6 cellular contexts compared by ENCODE assay signal in genomic region chr10:100968839-100969174, GRCh38. TPM values are rescaled to one million over a fixed set of nuclear protein-coding genes. Genes with fewer than 3 reads are reported as not detected.
DNase-seq lines count a peak whose midpoint lies in the region; ATAC-seq, FAIRE-seq and TF ChIP-seq lines count a peak whose summit lies in the region.

No MANE protein-coding gene starts in this region.

- no peak overlapping the region for H2BK20ac ChIP-seq in H1 (ENCODE audit: low read length)

- 0 out of 2 replicates have a peak overlapping the region, but pooled peaks have one; percentile 62 for H4K8ac ChIP-seq in H1 (ENCODE audit: extremely low read depth, insufficient read depth, low read length)

- TF ChIP-seq RAD21 in H1 (IDR thresholded peaks at IDR 0.05 in 1 of 2, conservative IDR thresholded peaks at IDR 0.05 in 1 of 2; ENCODE audit: low read depth in 2 of 2, low read length in 2 of 2): no peak

- peak; percentile 14 for ATAC-seq in sciatic nerve

- no peak overlapping the region for H3K14ac ChIP-seq in H1 (ENCODE audit: insufficient read length)

- H3K4ac ChIP-seq in H1 (replicated peaks; ENCODE audit: insufficient read length, low read depth, low read length): peak overlapping the region; percentile 17

- H3K9me3 ChIP-seq in H1 (ENCODE audit: insufficient read depth in 2 of 2, low read depth in 1 of 2, low read length in 1 of 2): no peaks in the 10 kb centered on the region

- H3K56ac ChIP-seq in H1 (replicated peaks; ENCODE audit: insufficient read length, low read depth, low read length): no peak overlapping the region

- no peak overlapping the region for H4K5ac ChIP-seq in H1 (ENCODE audit: insufficient read length, low read depth, low read length)

- POLR2A ChIA-PET in H1 (lab: Charles Lee; ENCODE audit: partially characterized antibody): interaction anchor here (1.2 to 6.0 kb wide), 6 partner anchors 8 to 54 kb away, joined by 3 to 38 read pairs (median 4); no protein-coding TSS in a partner anchor

- CTCF ChIA-PET in H1 (lab: Charles Lee; ENCODE audit: partially characterized antibody): interaction anchor here (0.6 to 5.4 kb wide), 21 partner anchors 8 to 773 kb away, joined by 3 to 32 read pairs (median 4); partner anchors contain the start of genes MRPL43 and TWNK

- peaks cover 9% of the 10 kb centered on the region for H3K23me2 ChIP-seq in H1 (ENCODE audit: low read depth, low read length)

- H3K9ac ChIP-seq in KMS-11: no peak overlapping the region
- no peak overlapping the region; a peak in 1 of 7 replicates for H3K9ac ChIP-seq in H1 (replicated peaks in 1 of 4; ENCODE audit: extremely low read depth in 1 of 4, low read depth in 3 of 4, low read length in 3 of 4)

- H3K18ac ChIP-seq in H1 (ENCODE audit: extremely low read depth, low read length): peak overlapping the region; percentile 94

- no peak overlapping the region for H2BK120ac ChIP-seq in H1 (replicated peaks; ENCODE audit: low read depth, low read length)

- H3K4me3 ChIP-seq in KMS-11 (IDR thresholded peaks at IDR 0.05; ENCODE audit: insufficient read depth, low read depth, low read length): no peak overlapping the region
- peak overlapping the region; percentile 64 to 97 (median 69) for H3K4me3 ChIP-seq in H1 (ENCODE audit: extremely low read depth in 1 of 4, insufficient read depth in 2 of 4, low read depth in 3 of 4, low read length in 4 of 4)

- no peak for TF ChIP-seq POLR2A in H1 (IDR thresholded peaks at IDR 0.05; ENCODE audit: control extremely low read depth in 1 of 2, low read depth in 2 of 2, low read length in 2 of 2)

- H2AK5ac ChIP-seq in H1 (ENCODE audit: low read depth, low read length): no peak overlapping the region

- no peak overlapping the region for H2BK15ac ChIP-seq in H1 (ENCODE audit: low read length)

- no peaks in the 10 kb centered on the region for H3K79me1 ChIP-seq in H1 (ENCODE audit: low read depth, low read length)

- no peak for TF ChIP-seq EP300 in H1 (IDR thresholded peaks at IDR 0.05; ENCODE audit: borderline replicate concordance in 1 of 2, low read depth in 2 of 2, low read length in 2 of 2)

- H3K4me1 ChIP-seq in KMS-11 (ENCODE audit: low read depth, poor library complexity, severe bottlenecking): peaks cover 8% of the 10 kb centered on the region
- peaks cover 7 to 19% (median 10%) of the 10 kb centered on the region in 4 experiments for H3K4me1 ChIP-seq in H1 (replicated peaks in 1 of 4; ENCODE audit: control insufficient read depth in 3 of 4, insufficient read depth in 4 of 4, low read length in 3 of 4)

- H3K27ac ChIP-seq in KMS-11 (no peak overlapping the region), H1 (ENCODE audit: low read depth, low read length) (no peak overlapping the region)

- TF ChIP-seq CTCF in KMS-11 (conservative IDR thresholded peaks at IDR 0.05; ENCODE audit: low read depth, low read length) (no peak; the same call in 1 of the 2 replicates), H1 (IDR thresholded peaks at IDR 0.05; ENCODE audit: control extremely low read depth in 1 of 3, insufficient read depth in 1 of 3, low read depth in 1 of 3, low read length in 3 of 3) (no peak)

- no peak overlapping the region for H3K23ac ChIP-seq in H1 (ENCODE audit: insufficient read length)

- no peaks in the 10 kb centered on the region for H4K20me1 ChIP-seq in KMS-11 (ENCODE audit: insufficient read depth)
- H4K20me1 ChIP-seq in H1 (replicated peaks in 1 of 2; ENCODE audit: control insufficient read depth in 1 of 2, insufficient read depth in 2 of 2, low read length in 2 of 2): peaks cover 0 to 5% of the 10 kb centered on the region in 2 experiments

- H3K27me3 ChIP-seq in KMS-11 (ENCODE audit: insufficient read depth, low read depth) (no peaks in the 10 kb centered on the region), H1 (replicated peaks in 1 of 4; ENCODE audit: control insufficient read depth in 3 of 4, extremely low read depth in 1 of 4, insufficient read depth in 3 of 4, low read length in 3 of 4) (peaks cover 0 to 3% (median 1%) of the 10 kb centered on the region in 4 experiments; a peak in 1 of 7 replicates)

- H3K79me2 ChIP-seq in KMS-11 (ENCODE audit: insufficient read depth, low read depth): no peaks in the 10 kb centered on the region
- H3K79me2 ChIP-seq in H1 (ENCODE audit: control insufficient read depth in 1 of 2, insufficient read depth in 2 of 2, low read length in 2 of 2): no peaks in the 10 kb centered on the region

- DNase-seq in H1 (ENCODE audit: low read depth in 1 of 2, low spot score in 2 of 2): no peak
- DNase-seq in sciatic nerve (ENCODE audit: low spot score): no peak
- DNase-seq in iPS-NIHi7 (ENCODE audit: extremely low spot score): no peak
- no peak for DNase-seq in ureter (ENCODE audit: low spot score)
- no peak for DNase-seq in NCI-H1417 (lab: John Stamatoyannopoulos, UW)

- H4K91ac ChIP-seq in H1 (replicated peaks; ENCODE audit: insufficient read length, low read length): no peak overlapping the region

- no peak for FAIRE-seq in H1 (lab: Jason Lieb, UNC)

- intact Hi-C loops in sciatic nerve (cut with DNase I): no loop called here

- H2AFZ ChIP-seq in KMS-11 (ENCODE audit: low read depth): peak overlapping the region; percentile 59; the same call in 1 of the 2 replicates
- peak overlapping the region; percentile 94 for H2AFZ ChIP-seq in H1 (ENCODE audit: low read length)

- H2BK12ac ChIP-seq in H1 (ENCODE audit: low read depth, low read length): no peak overlapping the region

- H3K36me3 ChIP-seq in KMS-11 (ENCODE audit: insufficient read depth) (no peaks in the 10 kb centered on the region), H1 (ENCODE audit: control insufficient read depth in 2 of 4, insufficient read depth in 4 of 4, low read length in 3 of 4) (no peaks in the 10 kb centered on the region)

- WGBS in H1 (ENCODE audit: extremely low coverage in 1 of 2, insufficient coverage in 1 of 2, insufficient read length in 1 of 2, insufficient replicate concordance in 2 of 2, low coverage in 1 of 2, low lambda C conversion rate in 2 of 2, missing lambda C conversion rate in 1 of 2), 2 experiments: 24% methylated on average over 9 of the region's 9 CpGs; no CpG with 5 or more reads in 1 of the 2 experiments

- 0 out of 2 replicates have a peak overlapping the region, but pooled peaks have one; percentile 20 for H2BK5ac ChIP-seq in H1 (ENCODE audit: low read depth, low read length)

- peak overlapping the region; percentile 50; the same call in 1 of the 2 replicates for H3K4me2 ChIP-seq in KMS-11
- peak overlapping the region; percentile 89 to 90 for H3K4me2 ChIP-seq in H1 (ENCODE audit: insufficient read depth in 1 of 2, low read depth in 2 of 2, low read length in 2 of 2)

RNA-seq across cellular contexts. Expression of gene SEMA4G, which starts 0.5 kb away (rescaled TPM):
- total RNA-seq in H1 (2021; fragmentation: NEBNext Ultra II Directional; extraction: Animal tissue kit (Norgen Biotek cat#: 25700)): 7.1 and 7.6 TPM in 2 replicates
- 18.2 and 20.3 TPM in 2 replicates for polyA plus RNA-seq in H1 (2011; rRNA removed)
- 8.5 TPM for polyA plus RNA-seq in H1 (2011; cell fraction: cytosol; rRNA removed)
- polyA plus RNA-seq in H1 (2011; cell fraction: nucleus; rRNA removed): 28.3 TPM
- polyA plus RNA-seq in H1 (2012, experiment 1 of 2): 11.4 to 18.5 TPM (median 14.5 TPM) in 4 replicates
- 15.5 TPM for polyA plus RNA-seq in H1 (2012, experiment 2 of 2)
- polyA plus RNA-seq in H1 (2013, experiment 1 of 2): 14.4 TPM
- polyA plus RNA-seq in H1 (2013, experiment 2 of 2): 14.8 TPM
- polyA minus RNA-seq in H1 (2011; rRNA and poly(A)+ RNA removed): 11.7 and 17.1 TPM in 2 replicates
- polyA minus RNA-seq in H1 (2011; cell fraction: cytosol; rRNA and poly(A)+ RNA removed): 7.2 TPM
- 9.2 TPM for polyA minus RNA-seq in H1 (2011; cell fraction: nucleus; rRNA and poly(A)+ RNA removed)
- total RNA-seq in sciatic nerve (15.3 TPM), ureter (5.0 TPM)

RNA-seq across cellular contexts. Expression of gene MRPL43, which starts 18.5 kb away (rescaled TPM):
- total RNA-seq in H1 (2021; fragmentation: NEBNext Ultra II Directional; extraction: Animal tissue kit (Norgen Biotek cat#: 25700)): 74.1 and 80.9 TPM in 2 replicates
- 149 and 171 TPM in 2 replicates for polyA plus RNA-seq in H1 (2011; rRNA removed)
- polyA plus RNA-seq in H1 (2011; cell fraction: cytosol; rRNA removed): 140 TPM
- 169 TPM for polyA plus RNA-seq in H1 (2011; cell fraction: nucleus; rRNA removed)
- 72.3 to 110 TPM (median 101 TPM) in 4 replicates for polyA plus RNA-seq in H1 (2012, experiment 1 of 2)
- 122 TPM for polyA plus RNA-seq in H1 (2012, experiment 2 of 2)
- polyA plus RNA-seq in H1 (2013, experiment 1 of 2): 93.1 TPM
- polyA plus RNA-seq in H1 (2013, experiment 2 of 2): 84.8 TPM
- 29.0 and 35.6 TPM in 2 replicates for polyA minus RNA-seq in H1 (2011; rRNA and poly(A)+ RNA removed)
- 49.4 TPM for polyA minus RNA-seq in H1 (2011; cell fraction: cytosol; rRNA and poly(A)+ RNA removed)
- 46.7 TPM for polyA minus RNA-seq in H1 (2011; cell fraction: nucleus; rRNA and poly(A)+ RNA removed)
- total RNA-seq in sciatic nerve: 84.8 TPM
- 74.7 TPM for total RNA-seq in ureter

RNA-seq across cellular contexts. Expression of gene TWNK, which starts 18.5 kb away (rescaled TPM):
- total RNA-seq in H1 (2021; fragmentation: NEBNext Ultra II Directional; extraction: Animal tissue kit (Norgen Biotek cat#: 25700)): 32.5 and 34.9 TPM in 2 replicates
- polyA plus RNA-seq in H1 (2011; rRNA removed): 15.4 TPM in 2 replicates
- polyA plus RNA-seq in H1 (2011; cell fraction: cytosol; rRNA removed): 18.2 TPM
- 18.3 TPM for polyA plus RNA-seq in H1 (2011; cell fraction: nucleus; rRNA removed)
- 27.7 to 35.2 TPM (median 32.6 TPM) in 4 replicates for polyA plus RNA-seq in H1 (2012, experiment 1 of 2)
- polyA plus RNA-seq in H1 (2012, experiment 2 of 2): 9.5 TPM
- polyA plus RNA-seq in H1 (2013, experiment 1 of 2): 17.1 TPM
- polyA plus RNA-seq in H1 (2013, experiment 2 of 2): 16.0 TPM
- polyA minus RNA-seq in H1 (2011; rRNA and poly(A)+ RNA removed): 29.8 and 30.7 TPM in 2 replicates
- polyA minus RNA-seq in H1 (2011; cell fraction: cytosol; rRNA and poly(A)+ RNA removed): 8.3 TPM
- polyA minus RNA-seq in H1 (2011; cell fraction: nucleus; rRNA and poly(A)+ RNA removed): 17.7 TPM
- total RNA-seq in sciatic nerve (5.9 TPM), ureter (13.7 TPM)

RNA-seq across cellular contexts. Expression of gene LZTS2, which starts 30.8 kb away (rescaled TPM):
- 75.7 and 79.3 TPM in 2 replicates for total RNA-seq in H1 (2021; fragmentation: NEBNext Ultra II Directional; extraction: Animal tissue kit (Norgen Biotek cat#: 25700))
- polyA plus RNA-seq in H1 (2011; rRNA removed): 99.5 and 161 TPM in 2 replicates
- 84.1 TPM for polyA plus RNA-seq in H1 (2011; cell fraction: cytosol; rRNA removed)
- 198 TPM for polyA plus RNA-seq in H1 (2011; cell fraction: nucleus; rRNA removed)
- 34.9 to 80.3 TPM (median 70.1 TPM) in 4 replicates for polyA plus RNA-seq in H1 (2012, experiment 1 of 2)
- polyA plus RNA-seq in H1 (2012, experiment 2 of 2): 71.2 TPM
- polyA plus RNA-seq in H1 (2013, experiment 1 of 2): 61.8 TPM
- 57.5 TPM for polyA plus RNA-seq in H1 (2013, experiment 2 of 2)
- polyA minus RNA-seq in H1 (2011; rRNA and poly(A)+ RNA removed): 25.8 and 26.7 TPM in 2 replicates
- 45.7 TPM for polyA minus RNA-seq in H1 (2011; cell fraction: cytosol; rRNA and poly(A)+ RNA removed)
- polyA minus RNA-seq in H1 (2011; cell fraction: nucleus; rRNA and poly(A)+ RNA removed): 51.4 TPM
- total RNA-seq in sciatic nerve (78.6 TPM), ureter (63.6 TPM)

RNA-seq across cellular contexts. Expression of gene SLF2, which starts 56.0 kb away (rescaled TPM):
- 20.1 and 20.9 TPM in 2 replicates for total RNA-seq in H1 (2021; fragmentation: NEBNext Ultra II Directional; extraction: Animal tissue kit (Norgen Biotek cat#: 25700))
- 4.0 and 5.5 TPM in 2 replicates for polyA plus RNA-seq in H1 (2011; rRNA removed)
- 6.3 TPM for polyA plus RNA-seq in H1 (2011; cell fraction: cytosol; rRNA removed)
- 6.2 TPM for polyA plus RNA-seq in H1 (2011; cell fraction: nucleus; rRNA removed)
- 6.6 to 10.9 TPM (median 8.4 TPM) in 4 replicates for polyA plus RNA-seq in H1 (2012, experiment 1 of 2)
- polyA plus RNA-seq in H1 (2012, experiment 2 of 2): 1.0 TPM
- polyA plus RNA-seq in H1 (2013, experiment 1 of 2): 10.3 TPM
- polyA plus RNA-seq in H1 (2013, experiment 2 of 2): 10.3 TPM
- 10.0 and 10.7 TPM in 2 replicates for polyA minus RNA-seq in H1 (2011; rRNA and poly(A)+ RNA removed)
- polyA minus RNA-seq in H1 (2011; cell fraction: cytosol; rRNA and poly(A)+ RNA removed): 13.1 TPM
- polyA minus RNA-seq in H1 (2011; cell fraction: nucleus; rRNA and poly(A)+ RNA removed): 38.1 TPM
- total RNA-seq in sciatic nerve (38.6 TPM), ureter (40.0 TPM)
